ENCODE assay signal across 19 cellular contexts in genomic region chr4:148022975-148023374, GRCh38.
DNase-seq lines count a peak whose midpoint lies in the region; ATAC-seq and TF ChIP-seq lines count a peak whose summit lies in the region.
"Had no signal": no experiment of that assay in that cellular context is flagged by ENCODE, and none has a peak within 500 bp of the region (broad histone marks: within the 10 kb centered on the region; RNA-seq: fewer than 3 reads in every experiment).

No MANE protein-coding gene starts in this region.

- no peak overlapping the region for H2BK12ac ChIP-seq in H9 (ENCODE audit: insufficient read length, low read depth, low read length)

- H4K20me1 ChIP-seq in H9 (ENCODE audit: control insufficient read depth, insufficient read depth, insufficient read length) (no peaks in the 10 kb centered on the region), osteoblast (ENCODE audit: insufficient read depth, low read length) (no peaks in the 10 kb centered on the region)

- H2AK5ac ChIP-seq in H9 (ENCODE audit: insufficient read length, low read length): no peak overlapping the region

- TF ChIP-seq CTCF in H9 (conservative IDR thresholded peaks at IDR 0.05): no peak
- no peak for TF ChIP-seq CTCF in coronary artery (IDR thresholded peaks at IDR 0.05)
- no peak for TF ChIP-seq CTCF in osteoblast (IDR thresholded peaks at IDR 0.05; ENCODE audit: extremely low read depth, low read depth, low read length)
- TF ChIP-seq CTCF in thoracic aorta (IDR thresholded peaks at IDR 0.05): no peak

- no peak overlapping the region for H2BK15ac ChIP-seq in H9 (ENCODE audit: low read depth, low read length)

- H3K4me3 Mint-ChIP-seq in H9: no peak overlapping the region
- H3K4me3 Mint-ChIP-seq: HFFc6 had no signal

- DNase-seq in H9 (no peak), coronary artery (ENCODE audit: low spot score) (no peak), osteoblast (ENCODE audit: insufficient read length, low spot score, missing footprints) (no peak), thoracic aorta (ENCODE audit: low spot score) (no peak), OCI-M1 (lab: John Stamatoyannopoulos, UW) (no peak)
- DNase-seq: COR-L47, EL, HFFc6, NCI-H1436, NCI-H2029, NCI-H2171, NCI-H446 treated with DMSO at 0.1 percent for 48 hours, NCI-H748 treated with DMSO at 0.1 percent for 48 hours, RPMI8226, SIG-M5 had no signal

- no peak overlapping the region for H2BK5ac ChIP-seq in H9 (ENCODE audit: insufficient read length, low read length)

- no peak overlapping the region for H2BK20ac ChIP-seq in H9 (ENCODE audit: low read depth, low read length, poor library complexity, severe bottlenecking)

- no peak overlapping the region for H3K56ac ChIP-seq in H9 (ENCODE audit: insufficient read length, low read depth, low read length)

- no peak overlapping the region for H3K4ac ChIP-seq in H9 (ENCODE audit: low read depth, low read length)

- H3K79me2 ChIP-seq in H9 (ENCODE audit: insufficient read depth, low read length) (no peaks in the 10 kb centered on the region), osteoblast (ENCODE audit: insufficient read depth, low read length) (peaks cover 6% of the 10 kb centered on the region)

- H3K23ac ChIP-seq in H9 (ENCODE audit: insufficient read length, low read depth, low read length): no peak overlapping the region

- H3K27ac ChIP-seq in H9 (ENCODE audit: insufficient read length, low read depth, low read length) (no peak overlapping the region), coronary artery (peak overlapping the region; percentile 30 to 38), osteoblast (ENCODE audit: low read depth, low read length) (peak overlapping the region; percentile 72), thoracic aorta (peak overlapping the region; percentile 24 to 26)
- H3K27ac ChIP-seq: C4-2B, HL-60 had no signal

- H3K9me3 ChIP-seq in H9 (ENCODE audit: control insufficient read depth, low read depth, low read length) (no peaks in the 10 kb centered on the region), osteoblast (ENCODE audit: low read depth, low read length) (no peaks in the 10 kb centered on the region), thoracic aorta (no peaks in the 10 kb centered on the region)

- H3K4me2 ChIP-seq in H9 (ENCODE audit: insufficient read depth, insufficient read length, low read length) (no peak overlapping the region), osteoblast (ENCODE audit: insufficient read depth, low read length) (peak overlapping the region; percentile 87)

- WGBS in H9 (ENCODE audit: extremely low coverage, insufficient read length, low lambda C conversion rate): no CpG with 5 or more reads among the region's 6 CpGs

- no peak for ATAC-seq in thoracic aorta (ENCODE audit: insufficient number of reproducible peaks, low FRiP score, low read depth)
- ATAC-seq in HG02623 (IDR thresholded peaks at IDR 0.05; ENCODE audit: unreplicated experiment): no peak
- no peak for ATAC-seq in GM19397 (IDR thresholded peaks at IDR 0.05; ENCODE audit: unreplicated experiment)

- H3K27ac Mint-ChIP-seq in H9: peak overlapping the region in 2 of 3 experiments; percentile 11 to 17; a peak in 2 of 7 replicates

- no peaks in the 10 kb centered on the region for H3K27me3 ChIP-seq in H9 (ENCODE audit: insufficient read depth, low read length)
- H3K27me3 ChIP-seq in osteoblast (ENCODE audit: insufficient read depth, low read length): no peaks in the 10 kb centered on the region
- no peaks in the 10 kb centered on the region for H3K27me3 ChIP-seq in thoracic aorta (replicated peaks; ENCODE audit: insufficient read depth)

- H3T11ph ChIP-seq in H9 (ENCODE audit: low read length): no peak overlapping the region

- H3K9me3 Mint-ChIP-seq in H9: no peaks in the 10 kb centered on the region; a peak in 1 of 5 replicates
- H3K9me3 Mint-ChIP-seq: HFFc6 had no signal

- peaks cover 3% of the 10 kb centered on the region for H3K36me3 ChIP-seq in osteoblast (ENCODE audit: insufficient read depth, low read length)
- H3K36me3 ChIP-seq in thoracic aorta: no peaks in the 10 kb centered on the region

- no peak overlapping the region for H3K9ac ChIP-seq in H9 (ENCODE audit: extremely low read depth, insufficient read length, low read length)

- no peaks in the 10 kb centered on the region for H3K27me3 Mint-ChIP-seq in H9 (ENCODE audit: low read depth)

- no peaks in the 10 kb centered on the region for H3K23me2 ChIP-seq in H9 (ENCODE audit: insufficient read length, low read depth, low read length, poor library complexity, severe bottlenecking)

- H4K5ac ChIP-seq in H9 (ENCODE audit: insufficient read length, low read depth, low read length): no peak overlapping the region

- no peak overlapping the region for H2BK120ac ChIP-seq in H9 (ENCODE audit: low read depth, low read length, poor library complexity, severe bottlenecking)

- H3K4me1 Mint-ChIP-seq in H9: peaks cover 18 to 22% of the 10 kb centered on the region in 2 experiments

- H3K36me3 Mint-ChIP-seq in H9 (ENCODE audit: insufficient read depth in 1 of 3, low read depth in 3 of 3): no peaks in the 10 kb centered on the region; a peak in 1 of 7 replicates

- no peaks in the 10 kb centered on the region for H3K4me1 ChIP-seq in H9 (ENCODE audit: insufficient read depth, low read length)
- peaks cover 15% of the 10 kb centered on the region for H3K4me1 ChIP-seq in osteoblast (ENCODE audit: insufficient read depth, low read length)
- peaks cover 31 to 80% of the 10 kb centered on the region in 2 donors for H3K4me1 ChIP-seq in thoracic aorta (ENCODE audit: control insufficient read depth in 1 of 2, low read depth in 2 of 2)

- no peaks in the 10 kb centered on the region for H3K79me1 ChIP-seq in H9 (ENCODE audit: insufficient read depth, low read depth, low read length, poor library complexity, severe bottlenecking)

- H2AFZ ChIP-seq in H9 (ENCODE audit: low read length): no peak overlapping the region
- H2AFZ ChIP-seq in osteoblast (ENCODE audit: low read length): peak overlapping the region; percentile 75

- H3K14ac ChIP-seq in H9 (ENCODE audit: insufficient read depth, low read length): no peak overlapping the region

- H4K91ac ChIP-seq in H9 (ENCODE audit: insufficient read length, low read depth, low read length): no peak overlapping the region

- H4K8ac ChIP-seq in H9 (replicated peaks; ENCODE audit: insufficient read length, low read depth, low read length): no peak overlapping the region

- H3K4me3 ChIP-seq in coronary artery: peak overlapping the region; percentile 55
- peak overlapping the region; percentile 61 for H3K4me3 ChIP-seq in osteoblast (ENCODE audit: insufficient read depth, low read length)
- peak overlapping the region; percentile 45 for H3K4me3 ChIP-seq in thoracic aorta

- no peak overlapping the region for H3K18ac ChIP-seq in H9 (ENCODE audit: insufficient read length, low read depth, low read length)
